ENCODE assay signal across 1 cellular context in the genomic region with DNA sequence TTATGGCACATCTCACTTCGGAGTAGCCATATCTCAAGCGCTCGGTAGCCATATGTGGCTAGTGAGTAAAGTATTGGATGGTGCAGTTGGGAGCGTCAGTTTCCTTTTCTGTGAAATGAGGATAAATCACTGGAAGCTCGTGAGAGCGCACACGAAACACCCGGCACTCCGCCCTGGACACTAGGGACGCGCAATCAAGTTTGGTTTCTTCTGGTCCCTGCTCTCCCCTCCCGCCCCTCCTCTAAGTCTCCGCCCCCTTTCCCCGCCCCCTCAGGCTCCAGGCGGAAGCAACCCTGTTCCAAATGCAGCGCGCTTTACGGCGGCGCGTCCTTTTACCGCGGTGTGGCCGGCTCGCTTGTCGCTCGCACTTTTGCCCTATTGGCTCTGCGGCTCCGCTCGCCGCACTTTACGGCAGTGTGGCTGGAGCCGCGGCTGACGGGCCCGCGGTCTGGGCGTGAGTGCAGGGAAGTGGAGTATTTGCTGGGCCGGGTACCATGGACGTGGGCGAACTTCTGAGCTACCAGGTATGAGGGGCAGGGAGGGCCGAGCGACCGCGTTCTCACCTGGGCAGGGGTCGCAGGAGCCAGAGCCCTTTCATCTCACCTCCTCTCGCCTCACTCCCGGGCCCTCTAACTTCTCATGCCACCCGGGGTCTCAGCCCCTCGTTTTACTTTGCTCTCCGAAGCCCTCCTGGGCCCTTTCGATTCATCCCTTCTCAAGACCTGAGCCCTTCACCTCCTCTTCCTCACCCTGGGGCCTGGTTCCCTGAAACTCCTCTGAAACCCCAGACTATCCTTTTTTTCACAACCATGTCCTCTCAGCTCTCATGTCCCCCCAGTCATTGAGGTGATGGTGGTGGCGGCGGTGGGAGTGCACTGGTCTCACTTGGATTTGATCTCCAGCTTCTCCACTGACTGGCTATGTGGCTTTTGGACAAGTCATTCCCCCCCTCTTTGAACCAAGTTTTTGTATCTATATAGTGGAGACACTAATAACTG.
A peak's percentile ranks its signal among the peaks of the same experiment; 100 is the strongest.
TF ChIP-seq lines count a peak whose summit lies in the region.

A gene with protein sequence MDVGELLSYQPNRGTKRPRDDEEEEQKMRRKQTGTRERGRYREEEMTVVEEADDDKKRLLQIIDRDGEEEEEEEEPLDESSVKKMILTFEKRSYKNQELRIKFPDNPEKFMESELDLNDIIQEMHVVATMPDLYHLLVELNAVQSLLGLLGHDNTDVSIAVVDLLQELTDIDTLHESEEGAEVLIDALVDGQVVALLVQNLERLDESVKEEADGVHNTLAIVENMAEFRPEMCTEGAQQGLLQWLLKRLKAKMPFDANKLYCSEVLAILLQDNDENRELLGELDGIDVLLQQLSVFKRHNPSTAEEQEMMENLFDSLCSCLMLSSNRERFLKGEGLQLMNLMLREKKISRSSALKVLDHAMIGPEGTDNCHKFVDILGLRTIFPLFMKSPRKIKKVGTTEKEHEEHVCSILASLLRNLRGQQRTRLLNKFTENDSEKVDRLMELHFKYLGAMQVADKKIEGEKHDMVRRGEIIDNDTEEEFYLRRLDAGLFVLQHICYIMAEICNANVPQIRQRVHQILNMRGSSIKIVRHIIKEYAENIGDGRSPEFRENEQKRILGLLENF (plus strand): TSS at position 402 of the 998 bp plus-strand sequence. CDS start 93 bp downstream, at position 495.

TF ChIP-seq in HEK293, 187 proteins besides CTCF, POLR2A, EP300 and RAD21 (continued from another document and continues in another):
- TF ChIP-seq ZNF692 (tag by site-specific recombination; IDR thresholded peaks at IDR 0.05) (no peak), ELK4 (IDR thresholded peaks at IDR 0.05; ENCODE audit: borderline replicate concordance, low read depth, low read length) (no peak), ZNF664 (tag by site-specific recombination; IDR thresholded peaks at IDR 0.05) (no peak), KLF1 (tag by site-specific recombination; IDR thresholded peaks at IDR 0.05) (no peak), ZNF629 (tag by site-specific recombination; IDR thresholded peaks at IDR 0.05) (no peak), ZNF747 (tag by site-specific recombination; IDR thresholded peaks at IDR 0.05) (no peak), ATF2 (tag by site-specific recombination; IDR thresholded peaks at IDR 0.05; ENCODE audit: low read depth) (no peak), ZNF555 (tag by site-specific recombination; conservative IDR thresholded peaks at IDR 0.05) (no peak), ZNF184 (tag by site-specific recombination; IDR thresholded peaks at IDR 0.05) (no peak), ZNF843 (tag by site-specific recombination; IDR thresholded peaks at IDR 0.05) (no peak), EGR2 (tag by site-specific recombination; IDR thresholded peaks at IDR 0.05; ENCODE audit: low read depth) (0 out of 2 replicates have a peak, but pooled peaks have one; percentile 40), ZXDB (tag by site-specific recombination; IDR thresholded peaks at IDR 0.05) (peak; percentile 88), ZBTB21 (tag by site-specific recombination; IDR thresholded peaks at IDR 0.05) (no peak), ZNF585B (tag by site-specific recombination; IDR thresholded peaks at IDR 0.05) (no peak), ZNF792 (tag by site-specific recombination; IDR thresholded peaks at IDR 0.05) (no peak), SCRT1 (tag by site-specific recombination; IDR thresholded peaks at IDR 0.05; ENCODE audit: borderline replicate concordance) (no peak), ZBTB20 (tag by site-specific recombination; IDR thresholded peaks at IDR 0.05) (peak; percentile 86), ZEB2 (tag by site-specific recombination; IDR thresholded peaks at IDR 0.05) (no peak), ZNF76 (tag by site-specific recombination; IDR thresholded peaks at IDR 0.05; ENCODE audit: borderline replicate concordance, low read depth) (peak; percentile 84), ZNF248 (tag by site-specific recombination; IDR thresholded peaks at IDR 0.05) (no peak), MZF1 (tag by site-specific recombination; IDR thresholded peaks at IDR 0.05; ENCODE audit: borderline replicate concordance) (no peak), ZNF37A (tag by site-specific recombination; IDR thresholded peaks at IDR 0.05) (no peak), FEZF1 (tag by site-specific recombination; IDR thresholded peaks at IDR 0.05) (no peak), ZFHX2 (tag by site-specific recombination; conservative IDR thresholded peaks at IDR 0.05) (peak; percentile 70), ZNF433 (tag by site-specific recombination; IDR thresholded peaks at IDR 0.05; ENCODE audit: low read depth) (no peak), OSR2 (tag by site-specific recombination; IDR thresholded peaks at IDR 0.05) (no peak), YY2 (tag by site-specific recombination; IDR thresholded peaks at IDR 0.05) (0 out of 2 replicates have a peak, but pooled peaks have one; percentile 14), ZNF549 (tag by site-specific recombination; IDR thresholded peaks at IDR 0.05) (no peak), ZNF645 (tag by site-specific recombination; IDR thresholded peaks at IDR 0.05) (no peak), ZNF670 (tag by site-specific recombination; IDR thresholded peaks at IDR 0.05; ENCODE audit: low read depth) (no peak), ZSCAN30 (tag by site-specific recombination; IDR thresholded peaks at IDR 0.05) (peak; percentile 54; the same call in 1 of the 2 replicates), ZFP41 (tag by site-specific recombination; IDR thresholded peaks at IDR 0.05; ENCODE audit: borderline replicate concordance) (no peak), KLF7 (tag by site-specific recombination; IDR thresholded peaks at IDR 0.05; ENCODE audit: borderline replicate concordance) (no peak), ZNF121 (tag by site-specific recombination; IDR thresholded peaks at IDR 0.05) (no peak), KLF8 (tag by site-specific recombination; IDR thresholded peaks at IDR 0.05) (peak; percentile 83; the same call in 1 of the 2 replicates), HOXD13 (CRISPR knock-in tag; IDR thresholded peaks at IDR 0.05; ENCODE audit: borderline replicate concordance) (no peak), MEIS1 (CRISPR knock-in tag; IDR thresholded peaks at IDR 0.05; ENCODE audit: borderline replicate concordance) (no peak), ZNF146 (tag by site-specific recombination; IDR thresholded peaks at IDR 0.05) (no peak), ZIC2 (tag by site-specific recombination; IDR thresholded peaks at IDR 0.05) (no peak), ZNF292 (tag by site-specific recombination; IDR thresholded peaks at IDR 0.05; ENCODE audit: borderline replicate concordance, low read depth) (no peak), TRIM28 (IDR thresholded peaks at IDR 0.05; ENCODE audit: borderline replicate concordance, low read length) (no peak)
- TF ChIP-seq, protein P1, sequence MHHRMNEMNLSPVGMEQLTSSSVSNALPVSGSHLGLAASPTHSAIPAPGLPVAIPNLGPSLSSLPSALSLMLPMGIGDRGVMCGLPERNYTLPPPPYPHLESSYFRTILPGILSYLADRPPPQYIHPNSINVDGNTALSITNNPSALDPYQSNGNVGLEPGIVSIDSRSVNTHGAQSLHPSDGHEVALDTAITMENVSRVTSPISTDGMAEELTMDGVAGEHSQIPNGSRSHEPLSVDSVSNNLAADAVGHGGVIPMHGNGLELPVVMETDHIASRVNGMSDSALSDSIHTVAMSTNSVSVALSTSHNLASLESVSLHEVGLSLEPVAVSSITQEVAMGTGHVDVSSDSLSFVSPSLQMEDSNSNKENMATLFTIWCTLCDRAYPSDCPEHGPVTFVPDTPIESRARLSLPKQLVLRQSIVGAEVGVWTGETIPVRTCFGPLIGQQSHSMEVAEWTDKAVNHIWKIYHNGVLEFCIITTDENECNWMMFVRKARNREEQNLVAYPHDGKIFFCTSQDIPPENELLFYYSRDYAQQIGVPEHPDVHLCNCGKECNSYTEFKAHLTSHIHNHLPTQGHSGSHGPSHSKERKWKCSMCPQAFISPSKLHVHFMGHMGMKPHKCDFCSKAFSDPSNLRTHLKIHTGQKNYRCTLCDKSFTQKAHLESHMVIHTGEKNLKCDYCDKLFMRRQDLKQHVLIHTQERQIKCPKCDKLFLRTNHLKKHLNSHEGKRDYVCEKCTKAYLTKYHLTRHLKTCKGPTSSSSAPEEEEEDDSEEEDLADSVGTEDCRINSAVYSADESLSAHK (tag by site-specific recombination; IDR thresholded peaks at IDR 0.05): no peak
- TF ChIP-seq, protein P2, sequence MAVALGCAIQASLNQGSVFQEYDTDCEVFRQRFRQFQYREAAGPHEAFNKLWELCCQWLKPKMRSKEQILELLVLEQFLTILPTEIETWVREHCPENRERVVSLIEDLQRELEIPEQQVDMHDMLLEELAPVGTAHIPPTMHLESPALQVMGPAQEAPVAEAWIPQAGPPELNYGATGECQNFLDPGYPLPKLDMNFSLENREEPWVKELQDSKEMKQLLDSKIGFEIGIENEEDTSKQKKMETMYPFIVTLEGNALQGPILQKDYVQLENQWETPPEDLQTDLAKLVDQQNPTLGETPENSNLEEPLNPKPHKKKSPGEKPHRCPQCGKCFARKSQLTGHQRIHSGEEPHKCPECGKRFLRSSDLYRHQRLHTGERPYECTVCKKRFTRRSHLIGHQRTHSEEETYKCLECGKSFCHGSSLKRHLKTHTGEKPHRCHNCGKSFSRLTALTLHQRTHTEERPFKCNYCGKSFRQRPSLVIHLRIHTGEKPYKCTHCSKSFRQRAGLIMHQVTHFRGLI (tag by site-specific recombination; IDR thresholded peaks at IDR 0.05): peak; percentile 59; the same call in 1 of the 2 replicates
- TF ChIP-seq, protein P3, sequence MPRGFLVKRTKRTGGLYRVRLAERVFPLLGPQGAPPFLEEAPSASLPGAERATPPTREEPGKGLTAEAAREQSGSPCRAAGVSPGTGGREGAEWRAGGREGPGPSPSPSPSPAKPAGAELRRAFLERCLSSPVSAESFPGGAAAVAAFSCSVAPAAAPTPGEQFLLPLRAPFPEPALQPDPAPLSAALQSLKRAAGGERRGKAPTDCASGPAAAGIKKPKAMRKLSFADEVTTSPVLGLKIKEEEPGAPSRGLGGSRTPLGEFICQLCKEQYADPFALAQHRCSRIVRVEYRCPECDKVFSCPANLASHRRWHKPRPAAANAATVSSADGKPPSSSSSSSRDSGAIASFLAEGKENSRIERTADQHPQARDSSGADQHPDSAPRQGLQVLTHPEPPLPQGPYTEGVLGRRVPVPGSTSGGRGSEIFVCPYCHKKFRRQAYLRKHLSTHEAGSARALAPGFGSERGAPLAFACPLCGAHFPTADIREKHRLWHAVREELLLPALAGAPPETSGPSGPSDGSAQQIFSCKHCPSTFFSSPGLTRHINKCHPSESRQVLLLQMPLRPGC (tag by site-specific recombination; IDR thresholded peaks at IDR 0.05): no peak
- TF ChIP-seq, protein P4, sequence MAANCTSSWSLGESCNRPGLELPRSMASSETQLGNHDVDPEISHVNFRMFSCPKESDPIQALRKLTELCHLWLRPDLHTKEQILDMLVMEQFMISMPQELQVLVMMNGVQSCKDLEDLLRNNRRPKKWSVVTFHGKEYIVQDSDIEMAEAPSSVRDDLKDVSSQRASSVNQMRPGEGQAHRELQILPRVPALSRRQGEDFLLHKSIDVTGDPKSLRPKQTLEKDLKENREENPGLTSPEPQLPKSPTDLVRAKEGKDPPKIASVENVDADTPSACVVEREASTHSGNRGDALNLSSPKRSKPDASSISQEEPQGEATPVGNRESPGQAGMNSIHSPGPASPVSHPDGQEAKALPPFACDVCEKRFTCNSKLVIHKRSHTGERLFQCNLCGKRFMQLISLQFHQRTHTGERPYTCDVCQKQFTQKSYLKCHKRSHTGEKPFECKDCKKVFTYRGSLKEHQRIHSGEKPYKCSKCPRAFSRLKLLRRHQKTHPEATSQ (tag by site-specific recombination; IDR thresholded peaks at IDR 0.05): no peak
- TF ChIP-seq, protein P5, sequence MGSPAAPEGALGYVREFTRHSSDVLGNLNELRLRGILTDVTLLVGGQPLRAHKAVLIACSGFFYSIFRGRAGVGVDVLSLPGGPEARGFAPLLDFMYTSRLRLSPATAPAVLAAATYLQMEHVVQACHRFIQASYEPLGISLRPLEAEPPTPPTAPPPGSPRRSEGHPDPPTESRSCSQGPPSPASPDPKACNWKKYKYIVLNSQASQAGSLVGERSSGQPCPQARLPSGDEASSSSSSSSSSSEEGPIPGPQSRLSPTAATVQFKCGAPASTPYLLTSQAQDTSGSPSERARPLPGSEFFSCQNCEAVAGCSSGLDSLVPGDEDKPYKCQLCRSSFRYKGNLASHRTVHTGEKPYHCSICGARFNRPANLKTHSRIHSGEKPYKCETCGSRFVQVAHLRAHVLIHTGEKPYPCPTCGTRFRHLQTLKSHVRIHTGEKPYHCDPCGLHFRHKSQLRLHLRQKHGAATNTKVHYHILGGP (tag by site-specific recombination; IDR thresholded peaks at IDR 0.05): no peak
